Comparison of ENCODE assay signal across 23 cellular contexts in genomic region chr6:35931120-35931561, GRCh38. TPM values are rescaled to one million over a fixed set of nuclear protein-coding genes. Genes with fewer than 3 reads are reported as not detected.
DNase-seq lines count a peak whose midpoint lies in the region; TF ChIP-seq lines count a peak whose summit lies in the region.
"Had no signal": no experiment of that assay in that cellular context is flagged by ENCODE, and none has a peak within 500 bp of the region (broad histone marks: within the 10 kb centered on the region; RNA-seq: fewer than 3 reads in every experiment).

No MANE protein-coding gene starts in this region.

- no peaks in the 10 kb centered on the region for H4K20me1 ChIP-seq in smooth muscle cell (ENCODE audit: low read depth)

- no peaks in the 10 kb centered on the region for H3K9me3 Mint-ChIP-seq in brain
- no peaks in the 10 kb centered on the region for H3K9me3 Mint-ChIP-seq in activated T-helper 1 cell treated with anti-CD3 and anti-CD28 coated beads, Interleukin-12 subunit alpha, Interleukin-12 subunit beta, Interleukin-2, Interleukin-4 antibody, amounts not matched to agents 30 ng/mL and 10 ng/mL and 1 ng/mL, durations not matched to agents 14 hours and 24 hours and 36 hours
- H3K9me3 Mint-ChIP-seq: activated CD4-positive, alpha-beta T cell treated with anti-CD3 and anti-CD28 coated beads, Interleukin-2, amount 10 ng/mL, durations not matched to agents 7 days and 5 days; activated naive CD4-positive, alpha-beta T cell treated with anti-CD3 and anti-CD28 coated beads, Interleukin-2, amount 50 U/mL, for 24 hours; activated T-helper 17 cell treated with anti-CD3 and anti-CD28 coated beads, Interleukin-2, amount 50 U/mL, for 72 hours had no signal

- H3K79me2 ChIP-seq in smooth muscle cell (ENCODE audit: low read depth): no peaks in the 10 kb centered on the region

- TF ChIP-seq CTCF in brain (conservative IDR thresholded peaks at IDR 0.05) (no peak), smooth muscle cell (IDR thresholded peaks at IDR 0.05; ENCODE audit: borderline replicate concordance, insufficient read depth, poor library complexity, severe bottlenecking) (no peak)

- no peaks in the 10 kb centered on the region for H3K36me3 Mint-ChIP-seq in brain
- peaks cover 1% of the 10 kb centered on the region for H3K36me3 Mint-ChIP-seq in activated T-helper 1 cell treated with anti-CD3 and anti-CD28 coated beads, Interleukin-12 subunit alpha, Interleukin-12 subunit beta, Interleukin-2, Interleukin-4 antibody, amounts not matched to agents 30 ng/mL and 10 ng/mL and 1 ng/mL, durations not matched to agents 14 hours and 24 hours and 36 hours (ENCODE audit: low read depth)

- H3K9me3 ChIP-seq in iPS-20b (ENCODE audit: insufficient read depth, low read depth, low read length): no peaks in the 10 kb centered on the region
- no peaks in the 10 kb centered on the region for H3K9me3 ChIP-seq in smooth muscle cell (replicated peaks; ENCODE audit: low read depth)
- H3K9me3 ChIP-seq: prostate gland, upper lobe of left lung had no signal

- H3K4me1 ChIP-seq in iPS-20b (ENCODE audit: insufficient read depth, low read length) (peaks cover 5% of the 10 kb centered on the region; the same call in 1 of the 2 replicates), smooth muscle cell (ENCODE audit: low read depth) (no peaks in the 10 kb centered on the region)
- H3K4me1 ChIP-seq: prostate gland, upper lobe of left lung had no signal

- H3K27me3 Mint-ChIP-seq in brain: peaks cover 17% of the 10 kb centered on the region
- peaks cover 11% of the 10 kb centered on the region for H3K27me3 Mint-ChIP-seq in activated T-helper 1 cell treated with anti-CD3 and anti-CD28 coated beads, Interleukin-12 subunit alpha, Interleukin-12 subunit beta, Interleukin-2, Interleukin-4 antibody, amounts not matched to agents 30 ng/mL and 10 ng/mL and 1 ng/mL, durations not matched to agents 14 hours and 24 hours and 36 hours (ENCODE audit: insufficient read depth)
- H3K27me3 Mint-ChIP-seq: activated T-helper 17 cell treated with anti-CD3 and anti-CD28 coated beads, Interleukin-2, amount 50 U/mL, for 72 hours; B cell had no signal

- H3K4me3 ChIP-seq in iPS-20b (ENCODE audit: low read length) (peak overlapping the region; percentile 43), smooth muscle cell (peak overlapping the region; percentile 43)
- H3K4me3 ChIP-seq: GM23248, prostate gland, upper lobe of left lung had no signal

- 14% methylated on average over 27 of the region's 30 CpGs for WGBS in smooth muscle cell (ENCODE audit: low lambda C conversion rate)

- H3F3A ChIP-seq in smooth muscle cell (ENCODE audit: low read depth): no peaks in the 10 kb centered on the region

- H2AFZ ChIP-seq in smooth muscle cell (ENCODE audit: low read depth): no peak overlapping the region
- H2AFZ ChIP-seq: GM23248 had no signal

- H3K27me3 ChIP-seq in iPS-20b (ENCODE audit: insufficient read depth, low read length) (peaks cover 12% of the 10 kb centered on the region), smooth muscle cell (ENCODE audit: low read depth) (peaks cover 19% of the 10 kb centered on the region)
- H3K27me3 ChIP-seq: upper lobe of left lung had no signal

- peaks cover 7% of the 10 kb centered on the region for H3K4me1 Mint-ChIP-seq in brain
- no peaks in the 10 kb centered on the region for H3K4me1 Mint-ChIP-seq in activated T-helper 1 cell treated with anti-CD3 and anti-CD28 coated beads, Interleukin-12 subunit alpha, Interleukin-12 subunit beta, Interleukin-2, Interleukin-4 antibody, amounts not matched to agents 30 ng/mL and 10 ng/mL and 1 ng/mL, durations not matched to agents 14 hours and 24 hours and 36 hours (ENCODE audit: low read depth)
- H3K4me1 Mint-ChIP-seq: activated naive CD4-positive, alpha-beta T cell treated with anti-CD3 and anti-CD28 coated beads, Interleukin-2, amount 50 U/mL, for 24 hours; activated T-helper 17 cell treated with anti-CD3 and anti-CD28 coated beads, Interleukin-2, amount 50 U/mL, for 72 hours; B cell had no signal

- peak; percentile 65 for DNase-seq in NCI-H2227 (lab: John Stamatoyannopoulos, UW; ENCODE audit: unreplicated experiment)
- no peak for DNase-seq in NCI-H2227 treated with DMSO at 0.1 percent for 48 hours (lab: John Stamatoyannopoulos, UW)
- DNase-seq in smooth muscle cell (lab: John Stamatoyannopoulos, UW; ENCODE audit: unreplicated experiment): no peak
- DNase-seq in activated T-helper 1 cell treated with anti-CD3 and anti-CD28 coated beads, Interleukin-12 subunit alpha, Interleukin-12 subunit beta, Interleukin-2, Interleukin-4 antibody, amounts not matched to agents 30 ng/mL and 10 ng/mL and 1 ng/mL, durations not matched to agents 14 hours and 24 hours and 36 hours (ENCODE audit: low spot score): no peak
- DNase-seq in foreskin melanocyte: no peak
- DNase-seq in NOMO-1 treated with DMSO at 0.1 percent for 48 hours (lab: John Stamatoyannopoulos, UW; ENCODE audit: unreplicated experiment): no peak
- DNase-seq: activated CD4-positive, alpha-beta T cell treated with anti-CD3 and anti-CD28 coated beads, Interleukin-2, amount 10 ng/mL, durations not matched to agents 7 days and 5 days; cortex of kidney; DMS53; GM23248; Karpas-422; NCI-H187; NCI-H446; PC-3; Right ventricle myocardium superior; WERI-Rb-1 had no signal

- H3K9ac ChIP-seq in iPS-20b (ENCODE audit: low read depth, low read length) (peak overlapping the region; percentile 1; the same call in 1 of the 2 replicates), smooth muscle cell (ENCODE audit: low read depth) (no peak overlapping the region)
- H3K9ac ChIP-seq: GM23248 had no signal

- H3K4me3 Mint-ChIP-seq in brain: peak overlapping the region in 3 of 5 experiments; percentile 3 to 64 (median 34)
- no peak overlapping the region for H3K4me3 Mint-ChIP-seq in activated T-helper 1 cell treated with anti-CD3 and anti-CD28 coated beads, Interleukin-12 subunit alpha, Interleukin-12 subunit beta, Interleukin-2, Interleukin-4 antibody, amounts not matched to agents 30 ng/mL and 10 ng/mL and 1 ng/mL, durations not matched to agents 14 hours and 24 hours and 36 hours
- H3K4me3 Mint-ChIP-seq: activated CD4-positive, alpha-beta T cell treated with anti-CD3 and anti-CD28 coated beads, Interleukin-2, amount 10 ng/mL, durations not matched to agents 7 days and 5 days; activated naive CD4-positive, alpha-beta T cell treated with anti-CD3 and anti-CD28 coated beads, Interleukin-2, amount 50 U/mL, for 24 hours; activated T-helper 17 cell treated with anti-CD3 and anti-CD28 coated beads, Interleukin-2, amount 50 U/mL, for 72 hours; B cell had no signal

- intact Hi-C loops in activated T-helper 1 cell treated with anti-CD3 and anti-CD28 coated beads, Interleukin-12 subunit alpha, Interleukin-12 subunit beta, Interleukin-2, Interleukin-4 antibody, amounts not matched to agents 30 ng/mL and 10 ng/mL and 1 ng/mL, durations not matched to agents 14 hours and 24 hours and 36 hours (cut with micrococcal nuclease): no loop called here

- H3K36me3 ChIP-seq in iPS-20b (ENCODE audit: insufficient read depth, low read depth, low read length) (no peaks in the 10 kb centered on the region), smooth muscle cell (ENCODE audit: low read depth) (no peaks in the 10 kb centered on the region)
- H3K36me3 ChIP-seq: prostate gland, upper lobe of left lung, WERI-Rb-1 had no signal

- no peak overlapping the region for H3K27ac Mint-ChIP-seq in brain
- H3K27ac Mint-ChIP-seq in activated T-helper 1 cell treated with anti-CD3 and anti-CD28 coated beads, Interleukin-12 subunit alpha, Interleukin-12 subunit beta, Interleukin-2, Interleukin-4 antibody, amounts not matched to agents 30 ng/mL and 10 ng/mL and 1 ng/mL, durations not matched to agents 14 hours and 24 hours and 36 hours: no peak overlapping the region
- H3K27ac Mint-ChIP-seq: activated CD4-positive, alpha-beta T cell treated with anti-CD3 and anti-CD28 coated beads, Interleukin-2, amount 10 ng/mL, durations not matched to agents 7 days and 5 days; activated naive CD4-positive, alpha-beta T cell treated with anti-CD3 and anti-CD28 coated beads, Interleukin-2, amount 50 U/mL, for 24 hours; activated T-helper 17 cell treated with anti-CD3 and anti-CD28 coated beads, Interleukin-2, amount 50 U/mL, for 72 hours; B cell had no signal

- H3K4me2 ChIP-seq in smooth muscle cell: peak overlapping the region; percentile 82

- H3K27ac ChIP-seq in iPS-20b (ENCODE audit: low read length) (no peak overlapping the region), smooth muscle cell (ENCODE audit: low read depth) (no peak overlapping the region)
- H3K27ac ChIP-seq: GM23248, prostate gland, upper lobe of left lung, WERI-Rb-1 had no signal

RNA-seq across cellular contexts. Expression of gene SRPK1, which starts 10.2 kb away (rescaled TPM):
- polyA plus RNA-seq in brain (ENCODE audit: insufficient read depth, low read depth, low replicate concordance) (37.3 TPM), smooth muscle cell (28.2 and 33.8 TPM in 2 replicates)
- 45.7 and 57.8 TPM in 2 replicates for total RNA-seq in smooth muscle cell
- 149 and 182 TPM in 2 replicates for total RNA-seq in activated T-helper 1 cell treated with anti-CD3 and anti-CD28 coated beads, Interleukin-12 subunit alpha, Interleukin-12 subunit beta, Interleukin-2, Interleukin-4 antibody, amounts not matched to agents 30 ng/mL and 10 ng/mL and 1 ng/mL, durations not matched to agents 14 hours and 24 hours and 36 hours
